24 cellular contexts compared by ENCODE assay signal in the genomic region with DNA sequence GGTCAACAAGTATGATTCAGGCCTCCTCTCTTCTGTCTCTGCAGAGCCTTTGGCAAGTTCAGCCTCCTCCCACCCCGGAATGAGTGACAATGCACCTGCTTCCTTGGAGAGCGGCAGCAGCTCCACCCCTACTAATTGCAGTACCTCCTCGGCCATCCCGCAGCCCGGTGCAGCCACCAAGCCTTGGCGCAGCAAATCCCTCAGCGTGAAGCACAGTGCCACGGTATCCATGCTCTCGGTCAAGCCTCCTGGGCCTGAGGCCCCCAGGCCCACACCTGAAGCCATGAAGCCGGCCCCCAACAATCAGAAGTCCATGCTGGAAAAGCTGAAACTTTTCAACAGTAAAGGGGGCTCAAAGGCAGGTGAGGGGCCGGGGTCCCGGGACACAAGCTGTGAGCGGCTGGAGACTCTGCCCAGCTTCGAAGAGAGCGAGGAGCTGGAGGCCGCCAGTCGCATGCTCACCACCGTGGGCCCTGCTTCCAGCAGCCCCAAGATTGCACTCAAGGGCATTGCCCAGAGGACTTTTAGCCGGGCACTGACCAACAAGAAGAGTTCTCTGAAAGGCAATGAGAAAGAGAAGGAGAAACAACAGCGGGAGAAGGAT.
DNase-seq lines count a peak whose midpoint lies in the region; ATAC-seq and TF ChIP-seq lines count a peak whose summit lies in the region.
"Had no signal": no experiment of that assay in that cellular context is flagged by ENCODE, and none has a peak within 500 bp of the region (broad histone marks: within the 10 kb centered on the region; RNA-seq: fewer than 3 reads in every experiment).

No MANE protein-coding gene starts in this region.

- POLR2A ChIA-PET in MCF 10A (lab: Yijun Ruan, JAX), result interaction anchor here (0.9 kb wide), 1 partner anchor 179 kb away, joined by 7 read pairs; no protein-coding TSS in a partner anchor

- H3K27me3 Mint-ChIP-seq in MCF 10A (ENCODE audit: insufficient read depth, unreplicated experiment), result no peaks in the 10 kb centered on the region
- no peaks in the 10 kb centered on the region for H3K27me3 Mint-ChIP-seq in central memory CD8-positive, alpha-beta T cell
- H3K27me3 Mint-ChIP-seq: CD4-positive, alpha-beta memory T cell had no signal

- peaks cover 5% of the 10 kb centered on the region for H4K20me1 ChIP-seq in osteoblast (ENCODE audit: insufficient read depth, low read length)

- H3K36me3 ChIP-seq in breast epithelium (no peaks in the 10 kb centered on the region), osteoblast (ENCODE audit: insufficient read depth, low read length) (peaks cover 10% of the 10 kb centered on the region)

- intact Hi-C loops in MCF 10A (cut with micrococcal nuclease), result no loop called here
- intact Hi-C loops in breast epithelium (cut with DNase I; ENCODE audit: low total_unique reads), result no loop called here

- no peaks in the 10 kb centered on the region for H3K9me3 Mint-ChIP-seq in MCF 10A (ENCODE audit: unreplicated experiment)
- H3K9me3 Mint-ChIP-seq in central memory CD8-positive, alpha-beta T cell, result no peaks in the 10 kb centered on the region
- H3K9me3 Mint-ChIP-seq: CD4-positive, alpha-beta memory T cell had no signal

- H3K4me2 ChIP-seq in osteoblast (ENCODE audit: insufficient read depth, low read length), result no peak overlapping the region
- H3K4me2 ChIP-seq: PC-9 had no signal

- H3K4me1 Mint-ChIP-seq in MCF 10A (ENCODE audit: insufficient read depth, unreplicated experiment), result peaks cover 17% of the 10 kb centered on the region
- no peaks in the 10 kb centered on the region for H3K4me1 Mint-ChIP-seq in central memory CD8-positive, alpha-beta T cell

- TF ChIP-seq CTCF in MCF 10A (IDR thresholded peaks at IDR 0.05; ENCODE audit: unreplicated experiment), result no peak
- no peak for TF ChIP-seq CTCF in breast epithelium (IDR thresholded peaks at IDR 0.05)
- no peak for TF ChIP-seq CTCF in osteoblast (IDR thresholded peaks at IDR 0.05; ENCODE audit: extremely low read depth, low read depth, low read length)

- CTCF ChIA-PET in MCF 10A (lab: Yijun Ruan, JAX), result interaction anchor here (0.7 to 6.1 kb wide), 5 partner anchors 11 to 379 kb away, joined by 3 to 79 read pairs (median 48); no protein-coding TSS in a partner anchor

- peak overlapping the region; percentile 37 for H3K27ac Mint-ChIP-seq in MCF 10A (ENCODE audit: low read depth, unreplicated experiment)
- peak overlapping the region; percentile 27 for H3K27ac Mint-ChIP-seq in central memory CD8-positive, alpha-beta T cell (ENCODE audit: low read depth)
- H3K27ac Mint-ChIP-seq: CD4-positive, alpha-beta memory T cell had no signal

- DNase-seq in MCF 10A (ENCODE audit: unreplicated experiment) (no peak), breast epithelium (ENCODE audit: low spot score in 2 of 2) (no peak), osteoblast (ENCODE audit: insufficient read length, low spot score, missing footprints) (no peak), HuH-7 (ENCODE audit: low spot score) (no peak)
- DNase-seq in central memory CD8-positive, alpha-beta T cell (ENCODE audit: low spot score in 2 of 2), result no peak
- DNase-seq in activated CD4-positive, alpha-beta T cell treated with anti-CD3 and anti-CD28 coated beads for 4 hours, result no peak
- DNase-seq: C1 segment of cervical spinal cord; CD4-positive, alpha-beta memory T cell; COR-L47; GOT3; HCEC 1CT; NCI-H1092 treated with DMSO at 0.1 percent for 48 hours; NCI-H1436; NCI-H187; NCI-H2171 treated with DMSO at 0.1 percent for 48 hours; NCI-H345; NCI-H524; NCI-H82; NK-92 treated with Interleukin-12 subunit alpha and Interleukin-12 subunit beta, amount 100 ng/mL, for 24 hours; PC-9; SJCRH30 had no signal

- H3K4me3 ChIP-seq in breast epithelium, result peak overlapping the region in 1 of 3 donors; percentile 21
- no peak overlapping the region for H3K4me3 ChIP-seq in osteoblast (ENCODE audit: insufficient read depth, low read length)
- H3K4me3 ChIP-seq: PC-9, SJCRH30 had no signal

- H3K4me1 ChIP-seq in breast epithelium, result peaks cover 3 to 5% of the 10 kb centered on the region in 2 donors
- H3K4me1 ChIP-seq in osteoblast (ENCODE audit: insufficient read depth, low read length), result peaks cover 55% of the 10 kb centered on the region

- no peak overlapping the region for H3K4me3 Mint-ChIP-seq in MCF 10A (ENCODE audit: unreplicated experiment)
- H3K4me3 Mint-ChIP-seq in central memory CD8-positive, alpha-beta T cell, result no peak overlapping the region
- H3K4me3 Mint-ChIP-seq: CD4-positive, alpha-beta memory T cell had no signal

- no peak for TF ChIP-seq POLR2A in breast epithelium (IDR thresholded peaks at IDR 0.05)

- no peak overlapping the region for H2AFZ ChIP-seq in osteoblast (ENCODE audit: low read length)
- H2AFZ ChIP-seq: PC-9 had no signal

- ATAC-seq in central memory CD8-positive, alpha-beta T cell (replicated peaks; ENCODE audit: extremely low read depth, poor library complexity, severe bottlenecking), result no peak
- no peak for ATAC-seq in HG03354 (IDR thresholded peaks at IDR 0.05; ENCODE audit: poor library complexity, severe bottlenecking, unreplicated experiment)
- ATAC-seq: Right ventricle myocardium inferior had no signal

- peaks cover 26% of the 10 kb centered on the region for H3K79me2 ChIP-seq in osteoblast (ENCODE audit: insufficient read depth, low read length)

- peaks cover 12% of the 10 kb centered on the region for H3K36me3 Mint-ChIP-seq in MCF 10A (ENCODE audit: insufficient read depth, unreplicated experiment)
- H3K36me3 Mint-ChIP-seq in central memory CD8-positive, alpha-beta T cell (ENCODE audit: insufficient read depth), result no peaks in the 10 kb centered on the region
- H3K36me3 Mint-ChIP-seq: CD4-positive, alpha-beta memory T cell had no signal

- H3K27me3 ChIP-seq in breast epithelium (no peaks in the 10 kb centered on the region), osteoblast (ENCODE audit: insufficient read depth, low read length) (no peaks in the 10 kb centered on the region)
- H3K27me3 ChIP-seq: SJCRH30 had no signal

- no peaks in the 10 kb centered on the region for H3K9me3 ChIP-seq in breast epithelium
- H3K9me3 ChIP-seq in osteoblast (ENCODE audit: low read depth, low read length), result no peaks in the 10 kb centered on the region
- H3K9me3 ChIP-seq: SJCRH30 had no signal

- no TSS peak for BruUV-seq in MCF 10A (replicated peaks; lab: Mats Ljungman, UMichigan)

- H3K27ac ChIP-seq in breast epithelium (no peak overlapping the region), osteoblast (ENCODE audit: low read depth, low read length) (peak overlapping the region; percentile 88)
- H3K27ac ChIP-seq: HL-60, PC-9, SJCRH30 had no signal
